In genomic region chr1:89610457-89610991, GRCh38 we compare ENCODE assay signal across 9 cellular contexts. TPM values are rescaled to one million over a fixed set of nuclear protein-coding genes. Genes with fewer than 3 reads are reported as not detected.
DNase-seq lines count a peak whose midpoint lies in the region; ATAC-seq and TF ChIP-seq lines count a peak whose summit lies in the region.
"Had no signal": no experiment of that assay in that cellular context is flagged by ENCODE, and none has a peak within 500 bp of the region (broad histone marks: within the 10 kb centered on the region; RNA-seq: fewer than 3 reads in every experiment).

No MANE protein-coding gene starts in this region.

- no peaks in the 10 kb centered on the region for H3K9me3 ChIP-seq in T-helper 17 cell (ENCODE audit: control insufficient read depth, low read length, poor library complexity, severe bottlenecking)

- no peaks in the 10 kb centered on the region for H3K36me3 Mint-ChIP-seq in T-helper 17 cell (ENCODE audit: low read depth)

- H3K27ac Mint-ChIP-seq in T-helper 17 cell, result peak overlapping the region; percentile 100

- DNase-seq in T-helper 17 cell (peak; percentile 24 to 54 (median 49)), dorsolateral prefrontal cortex (no peak), NCI-H2029 treated with DMSO at 0.1 percent for 48 hours (lab: John Stamatoyannopoulos, UW) (no peak)
- DNase-seq in activated T-cell treated with anti-CD3 and anti-CD28 coated beads, Interleukin-2, amount 50 U/mL, for 1 hour, result peak; percentile 63
- peak; percentile 33 for DNase-seq in stimulated activated naive CD4-positive, alpha-beta T cell treated with Interleukin-2 at 50 U/mL for 16 hours (lab: John Stamatoyannopoulos, UW)
- DNase-seq: dermis blood vessel endothelial cell, NCI-H510A had no signal

- no peak overlapping the region for H3K4me3 ChIP-seq in dorsolateral prefrontal cortex

- H3K4me1 Mint-ChIP-seq in T-helper 17 cell, result peaks cover 66% of the 10 kb centered on the region

- TF ChIP-seq CTCF in dorsolateral prefrontal cortex (IDR thresholded peaks at IDR 0.05 in 54 of 56, conservative IDR thresholded peaks at IDR 0.05 in 2 of 56; ENCODE audit: low read depth in 1 of 56, partially characterized antibody in 56 of 56), result no peak

- no peaks in the 10 kb centered on the region for H3K27me3 ChIP-seq in dorsolateral prefrontal cortex

- intact Hi-C loops in dorsolateral prefrontal cortex (cut with DNase I), result no loop called here

- no peaks in the 10 kb centered on the region for H3K27me3 Mint-ChIP-seq in T-helper 17 cell

- peak overlapping the region; percentile 92 for H3K4me3 Mint-ChIP-seq in T-helper 17 cell

- ATAC-seq in T-helper 17 cell (peak; percentile 43), HG03045 (IDR thresholded peaks at IDR 0.05; ENCODE audit: unreplicated experiment) (no peak), HG02884 (IDR thresholded peaks at IDR 0.05; ENCODE audit: unreplicated experiment) (no peak)

- peak overlapping the region in 42 of 59 donors; percentile 7 to 82 (median 66) for H3K27ac ChIP-seq in dorsolateral prefrontal cortex

RNA-seq across cellular contexts. Expression of gene LRRC8C, which starts 22.4 kb away (rescaled TPM):
- 10 to 100 TPM; 46.0 to 52.4 TPM for total RNA-seq in T-helper 17 cell
- 10 to 100 TPM; 10.3 to 21.7 (median 16.1) TPM for total RNA-seq in dorsolateral prefrontal cortex

Comparison
In these comparisons a context has a peak if more than half of its experiments do, and no peak if none do; other contexts are left out.
1. DNase-seq: peak in T-helper 17 cell (3 of 3), activated T-cell treated with anti-CD3 and anti-CD28 coated beads, Interleukin-2, amount 50 U/mL, for 1 hour (single experiment) and stimulated activated naive CD4-positive, alpha-beta T cell treated with Interleukin-2 at 50 U/mL for 16 hours (single experiment); none in dorsolateral prefrontal cortex (0 of 10) and NCI-H2029 treated with DMSO at 0.1 percent for 48 hours (single experiment).